Comparison of ENCODE assay signal across 8 cellular contexts in genomic region chr18:46332956-46333355, GRCh38.
DNase-seq lines count a peak whose midpoint lies in the region; ATAC-seq and TF ChIP-seq lines count a peak whose summit lies in the region.

No MANE protein-coding gene starts in this region.

- in situ Hi-C loops in KBM-7 (cut with MboI; ENCODE audit: low pct_unique_long_range_greater_than_20kb, low sequenced_read_pairs): no loop called here

- peak; percentile 8 for ATAC-seq in GM21423 (IDR thresholded peaks at IDR 0.05; ENCODE audit: unreplicated experiment)
- peak; percentile 28 for ATAC-seq in foreskin keratinocyte
- no peak for ATAC-seq in HG03378 (IDR thresholded peaks at IDR 0.05; ENCODE audit: unreplicated experiment)
- no peak for ATAC-seq in HG02852 (IDR thresholded peaks at IDR 0.05; ENCODE audit: unreplicated experiment)

- H3K27me3 ChIP-seq in foreskin keratinocyte: no peaks in the 10 kb centered on the region

- intact Hi-C loops in posterior cingulate gyrus (cut with DNase I): no loop called here

- DNase-seq in RPMI8226: peak; percentile 55
- no peak for DNase-seq in foreskin keratinocyte
- DNase-seq in posterior cingulate gyrus: peak in 8 of 10 donors; percentile 26 to 92 (median 69)
- no peak for DNase-seq in OCI-M2 (lab: John Stamatoyannopoulos, UW; ENCODE audit: unreplicated experiment)
- no peak for DNase-seq in KBM-7

- H3K4me1 ChIP-seq in foreskin keratinocyte: peaks cover 9% of the 10 kb centered on the region

- no peak overlapping the region for H3K27ac ChIP-seq in foreskin keratinocyte

- TF ChIP-seq CTCF in foreskin keratinocyte (conservative IDR thresholded peaks at IDR 0.05): no peak

Comparison
In these comparisons a context has a peak if more than half of its experiments do, and no peak if none do; other contexts are left out.
1. ATAC-seq: peak in GM21423 (single experiment) and foreskin keratinocyte (single experiment); none in HG03378 (single experiment) and HG02852 (single experiment).
2. DNase-seq: peak in RPMI8226 (single experiment) and posterior cingulate gyrus (8 of 10); none in foreskin keratinocyte (0 of 2), OCI-M2 (single experiment) and KBM-7 (single experiment).